In the genomic region with DNA sequence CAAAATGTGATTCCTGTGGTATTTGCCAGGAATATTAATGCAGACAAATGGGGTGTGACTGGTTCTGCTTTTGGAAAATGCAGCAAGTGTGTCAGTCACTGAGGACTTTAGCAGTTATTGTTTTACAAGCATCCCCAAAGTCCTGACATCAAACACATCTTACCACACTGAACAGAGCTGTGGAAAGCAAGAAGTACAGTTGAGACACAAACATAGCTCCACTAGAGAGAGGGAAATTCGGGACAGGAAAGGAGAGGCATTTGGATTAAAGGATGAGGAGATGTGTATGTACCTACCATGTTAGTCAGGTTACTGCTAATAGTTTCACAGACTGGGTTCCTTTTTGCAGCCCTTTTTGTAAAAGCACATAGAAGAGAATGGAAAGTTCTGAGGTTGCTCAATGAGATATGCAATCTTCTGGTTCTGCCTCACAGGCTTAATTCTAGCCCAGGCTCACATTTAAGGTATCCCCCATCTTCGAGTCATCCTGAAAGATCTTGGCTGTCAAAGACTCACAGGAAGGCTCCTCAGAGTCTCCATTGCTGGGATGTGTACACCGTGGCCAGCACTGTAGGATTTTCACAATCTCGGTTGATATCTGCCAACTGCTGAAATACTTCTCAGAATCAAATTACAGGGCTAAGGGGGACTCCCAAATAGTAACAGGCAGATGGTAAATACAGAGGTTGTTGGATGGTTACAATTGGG, we compare ENCODE assay signal across 1 cellular context.
TF ChIP-seq lines count a peak whose summit lies in the region.

No MANE protein-coding gene starts in this region.

TF ChIP-seq in IMR-90, 13 proteins besides CTCF, POLR2A, EP300 and RAD21:
- TF ChIP-seq CHD1 (IDR thresholded peaks at IDR 0.05; ENCODE audit: low read depth, low read length) (no peak), MAFK (IDR thresholded peaks at IDR 0.05; ENCODE audit: low read depth, low read length) (no peak), BHLHE40 (IDR thresholded peaks at IDR 0.05; ENCODE audit: low read depth, low read length) (no peak)
